In genomic region chr9:128070874-128071273, GRCh38 we compare ENCODE assay signal across 12 cellular contexts. TPM values are rescaled to one million over a fixed set of nuclear protein-coding genes. Genes with fewer than 3 reads are reported as not detected.
DNase-seq lines count a peak whose midpoint lies in the region; ATAC-seq, FAIRE-seq and TF ChIP-seq lines count a peak whose summit lies in the region.
"Had no signal": no experiment of that assay in that cellular context is flagged by ENCODE, and none has a peak within 500 bp of the region (broad histone marks: within the 10 kb centered on the region; RNA-seq: fewer than 3 reads in every experiment).

No MANE protein-coding gene starts in this region.

- H3K23me2 ChIP-seq in H1 (ENCODE audit: low read depth, low read length), result peaks cover 8% of the 10 kb centered on the region

- no peak for ATAC-seq in GM21423 (IDR thresholded peaks at IDR 0.05; ENCODE audit: unreplicated experiment)
- ATAC-seq: left colon had no signal

- no peaks in the 10 kb centered on the region for H3K9me2 ChIP-seq in OCI-LY7 (ENCODE audit: insufficient read depth, low read length)

- H3K9ac ChIP-seq in H1 (replicated peaks in 1 of 4; ENCODE audit: extremely low read depth in 1 of 4, low read depth in 3 of 4, low read length in 3 of 4), result no peak overlapping the region

- H3K4me3 ChIP-seq in Caco-2 (ENCODE audit: low read depth, low read length), result no peak overlapping the region
- peak overlapping the region; percentile 61 for H3K4me3 ChIP-seq in OCI-LY7 (ENCODE audit: low read depth, low read length, poor library complexity, severe bottlenecking)
- no peak overlapping the region for H3K4me3 ChIP-seq in H1 (ENCODE audit: extremely low read depth in 1 of 4, insufficient read depth in 2 of 4, low read depth in 3 of 4, low read length in 4 of 4)
- H3K4me3 ChIP-seq in spleen, result peak overlapping the region in 1 of 8 donors; percentile 96
- H3K4me3 ChIP-seq in MG63, result no peak overlapping the region

- H3K27ac Mint-ChIP-seq in Caco-2 (ENCODE audit: unreplicated experiment), result no peak overlapping the region

- peak overlapping the region; percentile 83; the same call in 1 of the 2 replicates for H3K18ac ChIP-seq in H1 (ENCODE audit: extremely low read depth, low read length)

- no peak for TF ChIP-seq EP300 in H1 (IDR thresholded peaks at IDR 0.05; ENCODE audit: borderline replicate concordance in 1 of 2, low read depth in 2 of 2, low read length in 2 of 2)

- H2AK5ac ChIP-seq in H1 (ENCODE audit: low read depth, low read length), result no peak overlapping the region

- peaks cover 6% of the 10 kb centered on the region for H3K36me3 Mint-ChIP-seq in Caco-2 (ENCODE audit: insufficient read depth, unreplicated experiment)

- H3K56ac ChIP-seq in H1 (replicated peaks; ENCODE audit: insufficient read length, low read depth, low read length), result no peak overlapping the region

- no peak overlapping the region for H2BK120ac ChIP-seq in H1 (replicated peaks; ENCODE audit: low read depth, low read length)

- no peaks in the 10 kb centered on the region for H3K27me3 ChIP-seq in Caco-2 (replicated peaks; ENCODE audit: control insufficient read depth, insufficient read depth, low read length)
- H3K27me3 ChIP-seq in H1 (replicated peaks in 1 of 4; ENCODE audit: control insufficient read depth in 3 of 4, extremely low read depth in 1 of 4, insufficient read depth in 3 of 4, low read length in 3 of 4), result no peaks in the 10 kb centered on the region; a peak in 1 of 7 replicates
- no peaks in the 10 kb centered on the region for H3K27me3 ChIP-seq in spleen (replicated peaks in 1 of 7)
- H3K27me3 ChIP-seq in MG63, result no peaks in the 10 kb centered on the region

- H2BK15ac ChIP-seq in H1 (ENCODE audit: low read length), result no peak overlapping the region

- TF ChIP-seq POLR2A in H1 (IDR thresholded peaks at IDR 0.05; ENCODE audit: control extremely low read depth in 1 of 2, low read depth in 2 of 2, low read length in 2 of 2), result no peak
- TF ChIP-seq POLR2A in spleen (IDR thresholded peaks at IDR 0.05), result no peak

- H3K4me1 ChIP-seq in Caco-2, result peaks cover 30% of the 10 kb centered on the region
- peaks cover 50% of the 10 kb centered on the region for H3K4me1 ChIP-seq in OCI-LY7 (ENCODE audit: insufficient read depth, low read length, poor library complexity, severe bottlenecking)
- H3K4me1 ChIP-seq in H1 (replicated peaks in 1 of 4; ENCODE audit: control insufficient read depth in 3 of 4, insufficient read depth in 4 of 4, low read length in 3 of 4), result peaks cover 10 to 16% (median 12%) of the 10 kb centered on the region in 4 experiments
- H3K4me1 ChIP-seq in spleen, result peaks cover 58 to 89% (median 80%) of the 10 kb centered on the region in 6 donors

- H3K27ac ChIP-seq in OCI-LY7 (ENCODE audit: low read depth, low read length, poor library complexity, severe bottlenecking) (peak overlapping the region; percentile 97), H1 (ENCODE audit: low read depth, low read length) (no peak overlapping the region), spleen (peak overlapping the region; percentile 74 to 99 (median 91))

- no peak overlapping the region for H3K4ac ChIP-seq in H1 (replicated peaks; ENCODE audit: insufficient read length, low read depth, low read length)

- H4K5ac ChIP-seq in H1 (ENCODE audit: insufficient read length, low read depth, low read length), result no peak overlapping the region

- H2BK12ac ChIP-seq in H1 (ENCODE audit: low read depth, low read length), result no peak overlapping the region

- no peak for DNase-seq in Caco-2
- no peak for DNase-seq in OCI-LY7 (ENCODE audit: low spot score)
- DNase-seq in H1 (ENCODE audit: low read depth in 1 of 2, low spot score in 2 of 2), result no peak
- DNase-seq in spleen, result no peak
- no peak for DNase-seq in MG63
- no peak for DNase-seq in dedifferentiated amniotic fluid mesenchymal stem cell (ENCODE audit: extremely low spot score)
- DNase-seq in activated CD4-positive, alpha-beta T cell treated with anti-CD3 and anti-CD28 coated beads for 48 hours, result no peak
- DNase-seq: SIG-M5; stimulated activated CD4-positive, alpha-beta T cell treated with anti-CD3 and anti-CD28 coated beads, Interleukin-15, amount 100 ng/mL, for 24 hours had no signal

- no peak overlapping the region for H2BK20ac ChIP-seq in H1 (ENCODE audit: low read length)

- 89% methylated on average over 7 of the region's 7 CpGs; no CpG with 5 or more reads in 1 of the 2 experiments for WGBS in H1 (ENCODE audit: extremely low coverage in 1 of 2, insufficient coverage in 1 of 2, insufficient read length in 1 of 2, insufficient replicate concordance in 2 of 2, low coverage in 1 of 2, low lambda C conversion rate in 2 of 2, missing lambda C conversion rate in 1 of 2), 2 experiments
- 60 to 72% (median 64%) methylated on average over 7 of the region's 7 CpGs for WGBS in spleen, 5 donors

- H3K27me3 Mint-ChIP-seq in Caco-2 (ENCODE audit: insufficient read depth, unreplicated experiment), result no peaks in the 10 kb centered on the region

- H3K23ac ChIP-seq in H1 (ENCODE audit: insufficient read length), result no peak overlapping the region

- H3K4me2 ChIP-seq in OCI-LY7 (ENCODE audit: low read length), result peak overlapping the region; percentile 85
- H3K4me2 ChIP-seq in H1 (ENCODE audit: insufficient read depth in 1 of 2, low read depth in 2 of 2, low read length in 2 of 2), result no peak overlapping the region

- H4K20me1 ChIP-seq in OCI-LY7 (ENCODE audit: insufficient read depth, low read length), result no peaks in the 10 kb centered on the region
- H4K20me1 ChIP-seq in H1 (replicated peaks in 1 of 2; ENCODE audit: control insufficient read depth in 1 of 2, insufficient read depth in 2 of 2, low read length in 2 of 2), result peaks cover 0 to 4% of the 10 kb centered on the region in 2 experiments

- intact Hi-C loops in Caco-2 (cut with micrococcal nuclease; ENCODE audit: unreplicated experiment), result no loop called here
- intact Hi-C loops in OCI-LY7 (cut with micrococcal nuclease; ENCODE audit: unreplicated experiment), result no loop called here
- intact Hi-C loops in spleen (cut with DNase I; ENCODE audit: low total_unique reads), result no loop called here

- H4K91ac ChIP-seq in H1 (replicated peaks; ENCODE audit: insufficient read length, low read length), result no peak overlapping the region

- peaks cover 24% of the 10 kb centered on the region for H3K4me1 Mint-ChIP-seq in Caco-2 (ENCODE audit: low read depth, unreplicated experiment)

- H2AFZ ChIP-seq in OCI-LY7 (ENCODE audit: low read length), result no peak overlapping the region
- no peak overlapping the region for H2AFZ ChIP-seq in H1 (ENCODE audit: low read length)

- BruUV-seq in Caco-2 (replicated peaks; lab: Mats Ljungman, UMichigan) (TSS peak; percentile 17), OCI-LY7 (replicated peaks; lab: Mats Ljungman, UMichigan) (TSS peak; percentile 51)

- TF ChIP-seq CTCF in Caco-2 (IDR thresholded peaks at IDR 0.05; ENCODE audit: insufficient read depth in 1 of 2, low read depth in 1 of 2, low read length in 1 of 2, severe bottlenecking in 1 of 2, unreplicated experiment in 1 of 2) (no peak), OCI-LY7 (conservative IDR thresholded peaks at IDR 0.05; ENCODE audit: low read length) (no peak), H1 (IDR thresholded peaks at IDR 0.05; ENCODE audit: control extremely low read depth in 1 of 3, insufficient read depth in 1 of 3, low read depth in 1 of 3, low read length in 3 of 3) (no peak), spleen (IDR thresholded peaks at IDR 0.05 in 8 of 11, conservative IDR thresholded peaks at IDR 0.05 in 3 of 11) (no peak)

- H3K79me2 ChIP-seq in OCI-LY7 (ENCODE audit: insufficient read depth, low read depth, low read length) (peaks cover 80% of the 10 kb centered on the region), H1 (ENCODE audit: control insufficient read depth in 1 of 2, insufficient read depth in 2 of 2, low read length in 2 of 2) (peaks cover 0 to 40% of the 10 kb centered on the region in 2 experiments; a peak in 2 of 4 replicates)

- POLR2A ChIA-PET in Caco-2 (lab: Charles Lee), result no interaction called here
- POLR2A ChIA-PET in OCI-LY7 (lab: Charles Lee), result no interaction called here
- POLR2A ChIA-PET in H1 (lab: Charles Lee; ENCODE audit: partially characterized antibody), result interaction anchor here (1.7 to 2.8 kb wide), 2 partner anchors 10 to 28 kb away, joined by 3 to 12 read pairs; no protein-coding TSS in a partner anchor

- H3K9me3 ChIP-seq in Caco-2 (no peaks in the 10 kb centered on the region), OCI-LY7 (ENCODE audit: low read length) (no peaks in the 10 kb centered on the region), H1 (ENCODE audit: insufficient read depth in 2 of 2, low read depth in 1 of 2, low read length in 1 of 2) (no peaks in the 10 kb centered on the region), spleen (no peaks in the 10 kb centered on the region), MG63 (no peaks in the 10 kb centered on the region)

- no peaks in the 10 kb centered on the region for H3K9me3 Mint-ChIP-seq in Caco-2 (ENCODE audit: unreplicated experiment)

- H3K36me3 ChIP-seq in Caco-2 (ENCODE audit: control insufficient read depth, insufficient read depth, low read length) (no peaks in the 10 kb centered on the region), OCI-LY7 (ENCODE audit: insufficient read depth, low read length) (peaks cover 26% of the 10 kb centered on the region), H1 (ENCODE audit: control insufficient read depth in 2 of 4, insufficient read depth in 4 of 4, low read length in 3 of 4) (no peaks in the 10 kb centered on the region), spleen (no peaks in the 10 kb centered on the region), MG63 (peaks cover 3% of the 10 kb centered on the region)

- no peak for TF ChIP-seq RAD21 in H1 (IDR thresholded peaks at IDR 0.05 in 1 of 2, conservative IDR thresholded peaks at IDR 0.05 in 1 of 2; ENCODE audit: low read depth in 2 of 2, low read length in 2 of 2)

- no peak overlapping the region for H3K4me3 Mint-ChIP-seq in Caco-2 (ENCODE audit: unreplicated experiment)

- no peak overlapping the region for H4K8ac ChIP-seq in H1 (ENCODE audit: extremely low read depth, insufficient read depth, low read length)

- H3K79me1 ChIP-seq in H1 (ENCODE audit: low read depth, low read length), result peaks cover 9% of the 10 kb centered on the region

- no peak overlapping the region for H3K14ac ChIP-seq in H1 (ENCODE audit: insufficient read length)

- CTCF ChIA-PET in Caco-2 (lab: Charles Lee), result interaction anchor here (1.6 kb wide), 1 partner anchor 47 kb away, joined by 5 read pairs; no protein-coding TSS in a partner anchor
- CTCF ChIA-PET in OCI-LY7 (lab: Charles Lee; ENCODE audit: unreplicated experiment), result no interaction called here
- CTCF ChIA-PET in H1 (lab: Charles Lee; ENCODE audit: partially characterized antibody), result interaction anchor here (1.9 to 2.5 kb wide), 2 partner anchors 47 to 129 kb away, joined by 5 to 12 read pairs; no protein-coding TSS in a partner anchor

- FAIRE-seq in H1 (lab: Jason Lieb, UNC), result no peak
- FAIRE-seq: G401.6 had no signal

- H2BK5ac ChIP-seq in H1 (ENCODE audit: low read depth, low read length), result no peak overlapping the region

RNA-seq across cellular contexts. Expression of gene SLC25A25, which starts 2.8 kb away (rescaled TPM):
- total RNA-seq in Caco-2 (2022) (16.5 and 18.5 TPM in 2 replicates), OCI-LY7 (2022) (17.6 and 20.2 TPM in 2 replicates), spleen (10 to 100 TPM; 20.2 to 44.7 (median 26.0) TPM)
- 21.4 and 23.7 TPM in 2 replicates for total RNA-seq in OCI-LY7 (2014; rRNA removed; shearing (Covaris generic))
- total RNA-seq in H1 (2021; fragmentation: NEBNext Ultra II Directional; extraction: Animal tissue kit (Norgen Biotek cat#: 25700)), result 16.8 and 18.5 TPM in 2 replicates
- polyA plus RNA-seq in H1 (2011; rRNA removed) (6.5 and 10.0 TPM in 2 replicates), spleen (10 to 100 TPM in 1 of 3 donors, 1 to 10 TPM in 2; 6.2 to 13.6 (median 6.5) TPM)
- 13.4 TPM for polyA plus RNA-seq in H1 (2011; cell fraction: cytosol; rRNA removed)
- polyA plus RNA-seq in H1 (2011; cell fraction: nucleus; rRNA removed), result 20.4 TPM
- polyA plus RNA-seq in H1 (2012, experiment 1 of 2), result 13.0 to 16.1 TPM (median 14.5 TPM) in 4 replicates
- polyA plus RNA-seq in H1 (2012, experiment 2 of 2), result 11.4 TPM
- 6.5 TPM for polyA plus RNA-seq in H1 (2013, experiment 1 of 2)
- 6.8 TPM for polyA plus RNA-seq in H1 (2013, experiment 2 of 2)
- polyA minus RNA-seq in H1 (2011; rRNA and poly(A)+ RNA removed), result 11.8 and 11.9 TPM in 2 replicates
- polyA minus RNA-seq in H1 (2011; cell fraction: cytosol; rRNA and poly(A)+ RNA removed), result 15.9 TPM
- 11.6 TPM for polyA minus RNA-seq in H1 (2011; cell fraction: nucleus; rRNA and poly(A)+ RNA removed)
- total RNA-seq in MG63 (2014; rRNA removed; shearing (Covaris generic); ENCODE audit: low replicate concordance), result 7.4 and 8.7 TPM in 2 replicates

RNA-seq across cellular contexts. Expression of gene NAIF1, which starts 3.8 kb away (rescaled TPM):
- total RNA-seq in Caco-2 (2022), result 8.5 and 8.6 TPM in 2 replicates
- total RNA-seq in OCI-LY7 (2014; rRNA removed; shearing (Covaris generic)), result 8.6 TPM in 2 replicates
- total RNA-seq in OCI-LY7 (2022), result 14.8 and 14.9 TPM in 2 replicates
- 8.7 and 11.6 TPM in 2 replicates for total RNA-seq in H1 (2021; fragmentation: NEBNext Ultra II Directional; extraction: Animal tissue kit (Norgen Biotek cat#: 25700))
- 9.0 and 11.2 TPM in 2 replicates for polyA plus RNA-seq in H1 (2011; rRNA removed)
- polyA plus RNA-seq in H1 (2011; cell fraction: cytosol; rRNA removed), result 12.5 TPM
- polyA plus RNA-seq in H1 (2011; cell fraction: nucleus; rRNA removed), result 10.5 TPM
- polyA plus RNA-seq in H1 (2012, experiment 1 of 2), result 7.3 to 9.9 TPM (median 9.4 TPM) in 4 replicates
- polyA plus RNA-seq in H1 (2012, experiment 2 of 2), result 7.0 TPM
- polyA plus RNA-seq in H1 (2013, experiment 1 of 2), result 5.9 TPM
- 5.8 TPM for polyA plus RNA-seq in H1 (2013, experiment 2 of 2)
- polyA minus RNA-seq in H1 (2011; rRNA and poly(A)+ RNA removed), result 8.0 and 10.2 TPM in 2 replicates
- 6.5 TPM for polyA minus RNA-seq in H1 (2011; cell fraction: cytosol; rRNA and poly(A)+ RNA removed)
- polyA minus RNA-seq in H1 (2011; cell fraction: nucleus; rRNA and poly(A)+ RNA removed), result 5.1 TPM
- 10 to 100 TPM in 6 of 7 donors, 1 to 10 TPM in 1; 9.3 to 14.3 (median 11.7) TPM for total RNA-seq in spleen
- polyA plus RNA-seq in spleen, result 10 to 100 TPM; 10.6 to 15.4 (median 10.8) TPM
- 6.4 and 10.7 TPM in 2 replicates for total RNA-seq in MG63 (2014; rRNA removed; shearing (Covaris generic); ENCODE audit: low replicate concordance)

RNA-seq across cellular contexts. Expression of gene PTGES2, which starts 56.7 kb away (rescaled TPM):
- 114 and 123 TPM in 2 replicates for total RNA-seq in Caco-2 (2022)
- 67.4 and 68.1 TPM in 2 replicates for total RNA-seq in OCI-LY7 (2014; rRNA removed; shearing (Covaris generic))
- 59.2 and 76.3 TPM in 2 replicates for total RNA-seq in OCI-LY7 (2022)
- total RNA-seq in H1 (2021; fragmentation: NEBNext Ultra II Directional; extraction: Animal tissue kit (Norgen Biotek cat#: 25700)), result 76.9 and 81.2 TPM in 2 replicates
- 80.7 and 119 TPM in 2 replicates for polyA plus RNA-seq in H1 (2011; rRNA removed)
- 104 TPM for polyA plus RNA-seq in H1 (2011; cell fraction: cytosol; rRNA removed)
- polyA plus RNA-seq in H1 (2011; cell fraction: nucleus; rRNA removed), result 242 TPM
- 50.2 to 79.0 TPM (median 72.3 TPM) in 4 replicates for polyA plus RNA-seq in H1 (2012, experiment 1 of 2)
- polyA plus RNA-seq in H1 (2012, experiment 2 of 2), result 60.0 TPM
- polyA plus RNA-seq in H1 (2013, experiment 1 of 2), result 52.2 TPM
- 49.8 TPM for polyA plus RNA-seq in H1 (2013, experiment 2 of 2)
- polyA minus RNA-seq in H1 (2011; rRNA and poly(A)+ RNA removed), result 61.8 and 72.7 TPM in 2 replicates
- 58.8 TPM for polyA minus RNA-seq in H1 (2011; cell fraction: cytosol; rRNA and poly(A)+ RNA removed)
- polyA minus RNA-seq in H1 (2011; cell fraction: nucleus; rRNA and poly(A)+ RNA removed), result 65.8 TPM
- total RNA-seq in spleen, result 10 to 100 TPM; 45.2 to 66.6 (median 58.5) TPM
- 10 to 100 TPM; 45.8 to 71.2 (median 54.0) TPM for polyA plus RNA-seq in spleen
- total RNA-seq in MG63 (2014; rRNA removed; shearing (Covaris generic); ENCODE audit: low replicate concordance), result 114 and 120 TPM in 2 replicates
